18 cellular contexts compared by ENCODE assay signal in genomic region chr10:35035641-35036040, GRCh38. TPM values are rescaled to one million over a fixed set of nuclear protein-coding genes. Genes with fewer than 3 reads are reported as not detected.
DNase-seq lines count a peak whose midpoint lies in the region; ATAC-seq and TF ChIP-seq lines count a peak whose summit lies in the region.
"Had no signal": no experiment of that assay in that cellular context is flagged by ENCODE, and none has a peak within 500 bp of the region (broad histone marks: within the 10 kb centered on the region; RNA-seq: fewer than 3 reads in every experiment).

No MANE protein-coding gene starts in this region.

- TF ChIP-seq CTCF in testis (IDR thresholded peaks at IDR 0.05), result no peak

- no peaks in the 10 kb centered on the region for H3K27me3 Mint-ChIP-seq in activated T-cell treated with anti-CD3 and anti-CD28 coated beads, Interleukin-2, amount 50 U/mL, for 72 hours (ENCODE audit: low read depth)
- H3K27me3 Mint-ChIP-seq in activated T-cell treated with anti-CD3 and anti-CD28 coated beads, Interleukin-2, amount 50 U/mL, for 4 hours (ENCODE audit: low read depth), result no peaks in the 10 kb centered on the region
- H3K27me3 Mint-ChIP-seq in natural killer cell treated with Interleukin-12 subunit alpha and Interleukin-12 subunit beta and Interleukin-15 and Interleukin-18, amount 100 ng/mL, for 72 hours, result no peaks in the 10 kb centered on the region
- H3K27me3 Mint-ChIP-seq: IgD-negative memory B cell had no signal

- no peaks in the 10 kb centered on the region for H3K4me1 Mint-ChIP-seq in activated T-cell treated with anti-CD3 and anti-CD28 coated beads, Interleukin-2, amount 50 U/mL, for 72 hours (ENCODE audit: low read depth)
- peaks cover 2% of the 10 kb centered on the region for H3K4me1 Mint-ChIP-seq in activated T-cell treated with anti-CD3 and anti-CD28 coated beads, Interleukin-2, amount 50 U/mL, for 4 hours (ENCODE audit: low read depth)
- peaks cover 7 to 14% of the 10 kb centered on the region in 2 donors for H3K4me1 Mint-ChIP-seq in natural killer cell treated with Interleukin-12 subunit alpha and Interleukin-12 subunit beta and Interleukin-15 and Interleukin-18, amount 100 ng/mL, for 72 hours (ENCODE audit: low read depth in 2 of 2)
- H3K4me1 Mint-ChIP-seq: IgD-negative memory B cell had no signal

- H3K36me3 ChIP-seq in testis (ENCODE audit: low read depth, missing control alignments), result no peaks in the 10 kb centered on the region

- whole genome bisulfite sequencing in testis, 2 donors, result 29 to 38% methylated on average over 1 of the region's 1 CpG

- no peaks in the 10 kb centered on the region for H3K4me1 ChIP-seq in testis
- H3K4me1 ChIP-seq: BLaER1 had no signal

- ATAC-seq in activated T-cell treated with anti-CD3 and anti-CD28 coated beads, Interleukin-2, amount 50 U/mL, for 72 hours (replicated peaks in 1 of 2), result peak in 1 of 2 donors; percentile 38
- ATAC-seq in activated T-cell treated with anti-CD3 and anti-CD28 coated beads, Interleukin-2, amount 50 U/mL, for 4 hours, result no peak
- peak in 1 of 2 donors; percentile 59 for ATAC-seq in natural killer cell treated with Interleukin-12 subunit alpha and Interleukin-12 subunit beta and Interleukin-15 and Interleukin-18, amount 100 ng/mL, for 72 hours
- no peak for ATAC-seq in HG02678 (IDR thresholded peaks at IDR 0.05; ENCODE audit: unreplicated experiment)
- ATAC-seq: Panc1 had no signal

- H3K4me3 Mint-ChIP-seq in activated T-cell treated with anti-CD3 and anti-CD28 coated beads, Interleukin-2, amount 50 U/mL, for 72 hours, result peak overlapping the region in 1 of 2 donors; percentile 54
- no peak overlapping the region for H3K4me3 Mint-ChIP-seq in activated T-cell treated with anti-CD3 and anti-CD28 coated beads, Interleukin-2, amount 50 U/mL, for 4 hours
- no peak overlapping the region for H3K4me3 Mint-ChIP-seq in natural killer cell treated with Interleukin-12 subunit alpha and Interleukin-12 subunit beta and Interleukin-15 and Interleukin-18, amount 100 ng/mL, for 72 hours
- H3K4me3 Mint-ChIP-seq: IgD-negative memory B cell had no signal

- H3K4me3 ChIP-seq in Jurkat, Clone E6-1 (ENCODE audit: low read length), result no peak overlapping the region
- H3K4me3 ChIP-seq in testis, result no peak overlapping the region
- H3K4me3 ChIP-seq: BLaER1, SK-N-MC had no signal

- no peak overlapping the region for H3K27ac ChIP-seq in testis
- H3K27ac ChIP-seq: BLaER1, SK-N-MC had no signal

- peak overlapping the region; percentile 95 for H3K27ac Mint-ChIP-seq in activated T-cell treated with anti-CD3 and anti-CD28 coated beads, Interleukin-2, amount 50 U/mL, for 72 hours
- H3K27ac Mint-ChIP-seq in natural killer cell treated with Interleukin-12 subunit alpha and Interleukin-12 subunit beta and Interleukin-15 and Interleukin-18, amount 100 ng/mL, for 72 hours, result peak overlapping the region; percentile 72 to 78
- H3K27ac Mint-ChIP-seq: IgD-negative memory B cell had no signal

- H3K36me3 Mint-ChIP-seq in activated T-cell treated with anti-CD3 and anti-CD28 coated beads, Interleukin-2, amount 50 U/mL, for 72 hours (ENCODE audit: insufficient read depth in 2 of 2), result peaks cover 2 to 17% of the 10 kb centered on the region in 2 donors
- H3K36me3 Mint-ChIP-seq in activated T-cell treated with anti-CD3 and anti-CD28 coated beads, Interleukin-2, amount 50 U/mL, for 4 hours (ENCODE audit: insufficient read depth), result peaks cover 29% of the 10 kb centered on the region
- peaks cover 14% of the 10 kb centered on the region for H3K36me3 Mint-ChIP-seq in natural killer cell treated with Interleukin-12 subunit alpha and Interleukin-12 subunit beta and Interleukin-15 and Interleukin-18, amount 100 ng/mL, for 72 hours

- DNase-seq in activated T-cell treated with anti-CD3 and anti-CD28 coated beads, Interleukin-2, amount 50 U/mL, for 72 hours, result no peak
- DNase-seq in activated T-cell treated with anti-CD3 and anti-CD28 coated beads, Interleukin-2, amount 50 U/mL, for 4 hours, result no peak
- peak; percentile 6 for DNase-seq in Jurkat, Clone E6-1 (ENCODE audit: low read depth, low spot score)
- DNase-seq in fibroblast of gingiva (ENCODE audit: low read depth) (peak; percentile 39), testis (no peak), EL (no peak)
- no peak for DNase-seq in natural killer cell treated with Interleukin-12 subunit alpha and Interleukin-12 subunit beta and Interleukin-15 and Interleukin-18, amount 100 ng/mL, for 72 hours (ENCODE audit: low spot score)
- DNase-seq: 8988T, NCI-H1092, NCI-H1694 treated with DMSO at 0.1 percent for 48 hours, NCI-H2107, NCI-H2227 treated with DMSO at 0.1 percent for 48 hours, NCI-H524 had no signal

- no peaks in the 10 kb centered on the region for H3K27me3 ChIP-seq in testis
- H3K27me3 ChIP-seq: BLaER1 had no signal

- no peak for TF ChIP-seq POLR2A in testis (IDR thresholded peaks at IDR 0.05)

- H3K9me3 Mint-ChIP-seq in activated T-cell treated with anti-CD3 and anti-CD28 coated beads, Interleukin-2, amount 50 U/mL, for 72 hours, result no peaks in the 10 kb centered on the region
- no peaks in the 10 kb centered on the region for H3K9me3 Mint-ChIP-seq in activated T-cell treated with anti-CD3 and anti-CD28 coated beads, Interleukin-2, amount 50 U/mL, for 4 hours
- H3K9me3 Mint-ChIP-seq in natural killer cell treated with Interleukin-12 subunit alpha and Interleukin-12 subunit beta and Interleukin-15 and Interleukin-18, amount 100 ng/mL, for 72 hours, result no peaks in the 10 kb centered on the region
- H3K9me3 Mint-ChIP-seq: IgD-negative memory B cell had no signal

- no peaks in the 10 kb centered on the region for H3K9me3 ChIP-seq in testis
- H3K9me3 ChIP-seq: BLaER1 had no signal

- intact Hi-C loops in testis (cut with DNase I; ENCODE audit: low total_unique reads), result no loop called here

RNA-seq across cellular contexts. Expression of gene CUL2, which starts 54.5 kb away (rescaled TPM):
- total RNA-seq in activated T-cell treated with anti-CD3 and anti-CD28 coated beads, Interleukin-2, amount 50 U/mL, for 72 hours, result 10 to 100 TPM; 33.7 to 37.9 TPM
- total RNA-seq in activated T-cell treated with anti-CD3 and anti-CD28 coated beads, Interleukin-2, amount 50 U/mL, for 4 hours, result 10 to 100 TPM; 48.9 to 54.8 (median 50.2) TPM
- polyA plus RNA-seq in Jurkat, Clone E6-1 (2012; ENCODE audit: insufficient read depth, insufficient read length), result 36.6 TPM
- 10 to 100 TPM; 42.8 to 45.7 TPM for total RNA-seq in natural killer cell treated with Interleukin-12 subunit alpha and Interleukin-12 subunit beta and Interleukin-15 and Interleukin-18, amount 100 ng/mL, for 72 hours
- 10 to 100 TPM; 37.6 to 43.8 TPM for total RNA-seq in testis
- 47.0 TPM for polyA plus RNA-seq in testis (ENCODE audit: insufficient read depth, low read depth, low replicate concordance)

Comparison
In these comparisons a context has a peak if more than half of its experiments do, and no peak if none do; other contexts are left out.
1. DNase-seq: peak in Jurkat, Clone E6-1 (single experiment) and fibroblast of gingiva (single experiment); none in activated T-cell treated with anti-CD3 and anti-CD28 coated beads, Interleukin-2, amount 50 U/mL, for 72 hours (0 of 2), activated T-cell treated with anti-CD3 and anti-CD28 coated beads, Interleukin-2, amount 50 U/mL, for 4 hours (single experiment), natural killer cell treated with Interleukin-12 subunit alpha and Interleukin-12 subunit beta and Interleukin-15 and Interleukin-18, amount 100 ng/mL, for 72 hours (single experiment), testis (single experiment) and EL (single experiment).